ENCODE assay signal across 8 cellular contexts in the genomic region with DNA sequence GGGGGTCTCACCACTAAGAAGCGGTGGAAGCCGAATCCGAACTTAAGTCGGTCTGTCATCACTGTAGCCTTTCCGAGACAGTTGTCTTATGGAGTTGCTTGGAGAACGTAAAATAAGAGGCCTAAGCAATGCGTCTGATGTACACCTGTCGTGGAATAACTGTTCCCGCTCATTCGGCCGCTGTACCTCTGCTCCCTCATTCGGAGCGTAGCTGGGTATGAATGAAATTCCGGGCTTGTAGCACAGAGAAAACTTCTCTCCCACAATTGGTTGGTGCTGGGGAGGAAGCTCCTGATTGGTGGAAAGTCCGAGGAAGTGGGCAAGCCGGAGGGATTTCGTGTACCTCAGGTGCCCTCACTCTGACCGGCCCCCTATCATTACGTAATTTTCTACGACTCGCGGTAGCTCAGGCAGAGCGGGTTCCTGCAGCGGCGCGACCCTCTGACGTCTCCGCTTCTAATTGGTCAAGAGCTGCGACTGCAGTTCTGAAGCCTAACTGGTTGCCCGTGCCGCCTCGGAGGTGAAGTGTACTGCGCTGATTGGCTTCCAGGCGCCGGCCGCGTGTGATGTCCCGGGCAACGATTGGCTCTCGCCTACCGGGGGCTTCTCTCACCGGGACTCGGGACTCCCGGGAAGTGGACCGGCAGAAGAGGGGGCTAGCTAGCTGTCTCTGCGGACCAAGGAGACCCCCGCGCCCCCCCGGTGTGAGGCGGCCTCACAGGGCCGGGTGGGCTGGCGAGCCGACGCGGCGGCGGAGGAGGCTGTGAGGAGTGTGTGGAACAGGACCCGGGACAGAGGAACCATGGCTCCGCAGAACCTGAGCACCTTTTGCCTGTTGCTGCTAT. TPM values are rescaled to one million over a fixed set of nuclear protein-coding genes. Genes with fewer than 3 reads are reported as not detected.
A peak's percentile ranks its signal among the peaks of the same experiment; 100 is the strongest.
DNase-seq lines count a peak whose midpoint lies in the region; ATAC-seq lines count a peak whose summit lies in the region.

A gene (plus strand): TSS at position 625 of the 845 bp plus-strand sequence. CDS start 178 bp downstream, at position 803.

- peaks cover 31 to 35% (median 35%) of the 10 kb centered on the region in 11 experiments for H3K36me3 ChIP-seq in BLaER1 treated with 17β-estradiol and CSF1 and Interleukin-3, amounts not matched to agents 10 nM and 100 nM

- H4K20me1 ChIP-seq in BLaER1 treated with 17β-estradiol and CSF1 and Interleukin-3, amounts not matched to agents 10 nM and 100 nM, result peaks cover 0 to 39% (median 15%) of the 10 kb centered on the region in 11 experiments; a peak in 12 of 22 replicates

- peaks cover 41 to 70% (median 49%) of the 10 kb centered on the region in 10 experiments for H3K4me1 ChIP-seq in BLaER1 treated with 17β-estradiol and CSF1 and Interleukin-3, amounts not matched to agents 10 nM and 100 nM

- H3K27me3 ChIP-seq in BLaER1 treated with 17β-estradiol and CSF1 and Interleukin-3, amounts not matched to agents 10 nM and 100 nM, result no peaks in the 10 kb centered on the region

- peak within 1 kb of the TSS; percentile 93 to 99 (median 96) for H3K4me2 ChIP-seq in BLaER1 treated with 17β-estradiol and CSF1 and Interleukin-3, amounts not matched to agents 10 nM and 100 nM

- peak within 1 kb of the TSS; percentile 74 to 97 (median 86) for H3K4me3 ChIP-seq in BLaER1 treated with 17β-estradiol and CSF1 and Interleukin-3, amounts not matched to agents 10 nM and 100 nM

- DNase-seq in NCI-H748 (lab: John Stamatoyannopoulos, UW; ENCODE audit: unreplicated experiment) (peak; percentile 99), cortex of kidney (lab: John Stamatoyannopoulos, UW) (peak; percentile 96), left colon (peak; percentile 98 to 100)
- DNase-seq in activated CD4-positive, alpha-beta T cell treated with anti-CD3 and anti-CD28 coated beads, Interleukin-2, amount 50 U/mL, for 1 hour, result peak; percentile 97
- peak; percentile 99 for DNase-seq in stimulated activated CD4-positive, alpha-beta T cell treated with anti-CD3 and anti-CD28 coated beads, Interleukin-1b, Interleukin-23, amount 100 ng/mL, for 48 hours

- no peaks in the 10 kb centered on the region for H3K9me3 ChIP-seq in BLaER1 treated with 17β-estradiol and CSF1 and Interleukin-3, amounts not matched to agents 10 nM and 100 nM (replicated peaks in 1 of 11)

- peak within 1 kb of the TSS; percentile 82 to 96 (median 91) for H3K9ac ChIP-seq in BLaER1 treated with 17β-estradiol and CSF1 and Interleukin-3, amounts not matched to agents 10 nM and 100 nM

- intact Hi-C loops in left colon (cut with DNase I, micrococcal nuclease), result no loop called here

- H3K27ac ChIP-seq in BLaER1 treated with 17β-estradiol and CSF1 and Interleukin-3, amounts not matched to agents 10 nM and 100 nM, result peak within 1 kb of the TSS; percentile 80 to 96 (median 89)

- ATAC-seq in GM19351 (IDR thresholded peaks at IDR 0.05; ENCODE audit: unreplicated experiment) (peak; percentile 82), HG03521 (IDR thresholded peaks at IDR 0.05; ENCODE audit: unreplicated experiment) (peak; percentile 77), left colon (peak; percentile 77)

RNA-seq across cellular contexts. Expression of the gene that starts here (rescaled TPM):
- 10 to 100 TPM; 39.8 to 49.3 TPM for total RNA-seq in left colon

Comparison
In these comparisons a context has a peak if more than half of its experiments do, and no peak if none do; other contexts are left out.
1. Peak in every context shown above with its lines: DNase-seq, ATAC-seq, H3K4me3 ChIP-seq and H3K27ac ChIP-seq.